Comparison of ENCODE assay signal across 8 cellular contexts in the genomic region with DNA sequence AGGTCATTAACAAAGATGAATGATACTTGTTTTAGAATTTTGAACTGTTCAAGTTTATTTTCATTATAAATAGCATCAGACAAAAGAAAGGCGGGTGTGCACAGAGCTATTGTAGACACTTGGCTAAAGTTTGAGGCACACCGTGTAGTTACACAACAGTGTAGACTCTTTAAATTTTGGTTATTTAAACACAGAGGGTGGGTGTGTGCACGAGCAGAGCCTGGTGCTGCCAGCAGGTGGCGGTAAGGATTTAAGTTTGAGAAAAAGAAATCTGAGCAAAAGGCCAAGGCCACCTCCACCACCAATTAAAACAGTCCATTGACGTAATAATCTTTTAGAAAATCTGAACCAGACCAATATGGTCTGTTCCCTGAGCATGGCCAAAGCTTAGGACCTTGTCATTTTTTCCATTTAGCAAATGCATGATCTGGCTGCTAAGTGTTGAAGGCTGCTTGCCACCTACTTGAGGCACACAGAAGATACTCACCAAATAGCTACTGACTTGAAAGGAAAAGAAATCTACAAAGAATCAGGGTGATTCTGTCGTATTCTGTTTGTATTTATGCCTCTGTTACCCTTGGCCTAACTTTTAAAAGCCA. TPM values are rescaled to one million over a fixed set of nuclear protein-coding genes. Genes with fewer than 3 reads are reported as not detected.
A peak's percentile ranks its signal among the peaks of the same experiment; 100 is the strongest.
DNase-seq lines count a peak whose midpoint lies in the region; ATAC-seq, FAIRE-seq and TF ChIP-seq lines count a peak whose summit lies in the region.

No MANE protein-coding gene starts in this region.

- no peak for TF ChIP-seq EP300 in neural cell (conservative IDR thresholded peaks at IDR 0.05; ENCODE audit: poor library complexity, severe bottlenecking)

- peak; percentile 44 for DNase-seq in CD1c-positive myeloid dendritic cell (ENCODE audit: extremely low spot score)
- peak; percentile 38 for DNase-seq in HEK293T (ENCODE audit: extremely low spot score)
- DNase-seq in T-helper 17 cell = no peak
- DNase-seq in ecto neural progenitor cell (ENCODE audit: low spot score) = peak; percentile 57
- DNase-seq in GM19239 (ENCODE audit: insufficient read length, low spot score) = no peak
- DNase-seq in NCI-H2171 (lab: John Stamatoyannopoulos, UW) = no peak

- no peaks in the 10 kb centered on the region for H3K27me3 ChIP-seq in neural cell (ENCODE audit: insufficient read depth, low read depth, low read length)

- H3K4me3 Mint-ChIP-seq in T-helper 17 cell = no peak overlapping the region

- peak; percentile 61 for TF ChIP-seq CTCF in neural cell (IDR thresholded peaks at IDR 0.05; ENCODE audit: poor library complexity, severe bottlenecking)

- no peak for FAIRE-seq in GM19239 (lab: Jason Lieb, UNC)

- H3K36me3 Mint-ChIP-seq in T-helper 17 cell (ENCODE audit: low read depth) = peaks cover 17% of the 10 kb centered on the region

- H3F3A ChIP-seq in neural cell (ENCODE audit: insufficient read depth, low read length, poor library complexity, severe bottlenecking) = no peaks in the 10 kb centered on the region

- no peak overlapping the region for H3K4me3 ChIP-seq in neural cell (ENCODE audit: low read length)

- no peak overlapping the region for H3K9ac ChIP-seq in neural cell (ENCODE audit: low read length)

- H3K4me1 Mint-ChIP-seq in T-helper 17 cell = peaks cover 15% of the 10 kb centered on the region

- POLR2A ChIA-PET in HEK293T (lab: Yijun Ruan, JAX) = no interaction called here

- no peaks in the 10 kb centered on the region for H3K9me2 ChIP-seq in neural cell (ENCODE audit: insufficient read depth, low read length)

- no peak overlapping the region for H3K27ac ChIP-seq in neural cell (ENCODE audit: low read length)

- H2AFZ ChIP-seq in neural cell (ENCODE audit: low read depth, low read length) = no peak overlapping the region

- no peaks in the 10 kb centered on the region for H3K27me3 Mint-ChIP-seq in T-helper 17 cell

- no peak overlapping the region for H3K27ac Mint-ChIP-seq in T-helper 17 cell

- CTCF ChIA-PET in HEK293T (lab: Yijun Ruan, JAX) = interaction anchor here (0.6 to 1.1 kb wide), 6 partner anchors 11 to 532 kb away, joined by 3 read pairs; a partner anchor contains a TSS

- no peaks in the 10 kb centered on the region for H4K20me1 ChIP-seq in neural cell (ENCODE audit: insufficient read depth)

- peak; percentile 45 for TF ChIP-seq RAD21 in neural cell (conservative IDR thresholded peaks at IDR 0.05)

- no peaks in the 10 kb centered on the region for H3K79me2 ChIP-seq in neural cell (replicated peaks; ENCODE audit: insufficient read depth, low read length)

- ATAC-seq in T-helper 17 cell = peak; percentile 35
- ATAC-seq in GM19035 (IDR thresholded peaks at IDR 0.05; ENCODE audit: unreplicated experiment) = no peak

- H3K9me3 ChIP-seq in T-helper 17 cell (ENCODE audit: control insufficient read depth, low read length, poor library complexity, severe bottlenecking) (no peaks in the 10 kb centered on the region), neural cell (ENCODE audit: low read length) (no peaks in the 10 kb centered on the region)

- H3K36me3 ChIP-seq in neural cell (ENCODE audit: insufficient read depth, low read length) = peaks cover 13% of the 10 kb centered on the region

- no peak overlapping the region for H3K4me2 ChIP-seq in neural cell (ENCODE audit: low read length)

TF ChIP-seq in HEK293T, 16 proteins besides CTCF, POLR2A, EP300 and RAD21:
- TF ChIP-seq HDGF (IDR thresholded peaks at IDR 0.05; ENCODE audit: borderline replicate concordance) = no peak
- TF ChIP-seq, protein P1, sequence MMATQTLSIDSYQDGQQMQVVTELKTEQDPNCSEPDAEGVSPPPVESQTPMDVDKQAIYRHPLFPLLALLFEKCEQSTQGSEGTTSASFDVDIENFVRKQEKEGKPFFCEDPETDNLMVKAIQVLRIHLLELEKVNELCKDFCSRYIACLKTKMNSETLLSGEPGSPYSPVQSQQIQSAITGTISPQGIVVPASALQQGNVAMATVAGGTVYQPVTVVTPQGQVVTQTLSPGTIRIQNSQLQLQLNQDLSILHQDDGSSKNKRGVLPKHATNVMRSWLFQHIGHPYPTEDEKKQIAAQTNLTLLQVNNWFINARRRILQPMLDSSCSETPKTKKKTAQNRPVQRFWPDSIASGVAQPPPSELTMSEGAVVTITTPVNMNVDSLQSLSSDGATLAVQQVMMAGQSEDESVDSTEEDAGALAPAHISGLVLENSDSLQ (IDR thresholded peaks at IDR 0.05) = no peak
- no peak for TF ChIP-seq NFRKB (IDR thresholded peaks at IDR 0.05)
- no peak for TF ChIP-seq TARDBP (IDR thresholded peaks at IDR 0.05)
- no peak for TF ChIP-seq FOXM1 (IDR thresholded peaks at IDR 0.05; ENCODE audit: borderline replicate concordance)
- TF ChIP-seq ZNF384 (IDR thresholded peaks at IDR 0.05) = no peak
- TF ChIP-seq SUZ12 (IDR thresholded peaks at IDR 0.05) = no peak
- no peak for TF ChIP-seq LEF1 (IDR thresholded peaks at IDR 0.05; ENCODE audit: borderline replicate concordance)
- no peak for TF ChIP-seq CTBP1 (IDR thresholded peaks at IDR 0.05; ENCODE audit: borderline replicate concordance)
- TF ChIP-seq SP1 (IDR thresholded peaks at IDR 0.05) = no peak
- no peak for TF ChIP-seq L3MBTL2 (conservative IDR thresholded peaks at IDR 0.05)
- no peak for TF ChIP-seq ELF4 (IDR thresholded peaks at IDR 0.05)
- TF ChIP-seq FOXA1 (IDR thresholded peaks at IDR 0.05) = no peak
- TF ChIP-seq ARNT (IDR thresholded peaks at IDR 0.05) = no peak
- no peak for TF ChIP-seq BHLHE40 (IDR thresholded peaks at IDR 0.05; ENCODE audit: borderline replicate concordance)
- no peak for TF ChIP-seq FOXK2 (IDR thresholded peaks at IDR 0.05)

TF ChIP-seq in neural cell, 6 proteins besides CTCF, POLR2A, EP300 and RAD21:
- TF ChIP-seq SMC3 (conservative IDR thresholded peaks at IDR 0.05; ENCODE audit: poor library complexity) (peak; percentile 52), POLR2AphosphoS5 (IDR thresholded peaks at IDR 0.05) (no peak), EZH2 (IDR thresholded peaks at IDR 0.05; ENCODE audit: borderline replicate concordance, insufficient read depth, low read length, poor library complexity, severe bottlenecking) (no peak), TAF1 (IDR thresholded peaks at IDR 0.05; ENCODE audit: low read depth) (no peak), MXI1 (conservative IDR thresholded peaks at IDR 0.05; ENCODE audit: poor library complexity, severe bottlenecking) (no peak)
- TF ChIP-seq, protein P2, sequence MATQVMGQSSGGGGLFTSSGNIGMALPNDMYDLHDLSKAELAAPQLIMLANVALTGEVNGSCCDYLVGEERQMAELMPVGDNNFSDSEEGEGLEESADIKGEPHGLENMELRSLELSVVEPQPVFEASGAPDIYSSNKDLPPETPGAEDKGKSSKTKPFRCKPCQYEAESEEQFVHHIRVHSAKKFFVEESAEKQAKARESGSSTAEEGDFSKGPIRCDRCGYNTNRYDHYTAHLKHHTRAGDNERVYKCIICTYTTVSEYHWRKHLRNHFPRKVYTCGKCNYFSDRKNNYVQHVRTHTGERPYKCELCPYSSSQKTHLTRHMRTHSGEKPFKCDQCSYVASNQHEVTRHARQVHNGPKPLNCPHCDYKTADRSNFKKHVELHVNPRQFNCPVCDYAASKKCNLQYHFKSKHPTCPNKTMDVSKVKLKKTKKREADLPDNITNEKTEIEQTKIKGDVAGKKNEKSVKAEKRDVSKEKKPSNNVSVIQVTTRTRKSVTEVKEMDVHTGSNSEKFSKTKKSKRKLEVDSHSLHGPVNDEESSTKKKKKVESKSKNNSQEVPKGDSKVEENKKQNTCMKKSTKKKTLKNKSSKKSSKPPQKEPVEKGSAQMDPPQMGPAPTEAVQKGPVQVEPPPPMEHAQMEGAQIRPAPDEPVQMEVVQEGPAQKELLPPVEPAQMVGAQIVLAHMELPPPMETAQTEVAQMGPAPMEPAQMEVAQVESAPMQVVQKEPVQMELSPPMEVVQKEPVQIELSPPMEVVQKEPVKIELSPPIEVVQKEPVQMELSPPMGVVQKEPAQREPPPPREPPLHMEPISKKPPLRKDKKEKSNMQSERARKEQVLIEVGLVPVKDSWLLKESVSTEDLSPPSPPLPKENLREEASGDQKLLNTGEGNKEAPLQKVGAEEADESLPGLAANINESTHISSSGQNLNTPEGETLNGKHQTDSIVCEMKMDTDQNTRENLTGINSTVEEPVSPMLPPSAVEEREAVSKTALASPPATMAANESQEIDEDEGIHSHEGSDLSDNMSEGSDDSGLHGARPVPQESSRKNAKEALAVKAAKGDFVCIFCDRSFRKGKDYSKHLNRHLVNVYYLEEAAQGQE (IDR thresholded peaks at IDR 0.05; ENCODE audit: borderline replicate concordance) = no peak

RNA-seq across cellular contexts. Expression of a gene that starts 14.3 kb away (rescaled TPM):
- 10 to 100 TPM; 38.9 to 46.4 TPM for total RNA-seq in T-helper 17 cell
- polyA plus RNA-seq in neural cell = 21.9 and 23.8 TPM in 2 replicates
- polyA minus RNA-seq in neural cell = 31.9 and 33.6 TPM in 2 replicates

RNA-seq across cellular contexts. Expression of a gene that starts 19.5 kb away (rescaled TPM):
- 10 to 100 TPM; 19.3 to 21.6 TPM for total RNA-seq in T-helper 17 cell
- polyA plus RNA-seq in neural cell = 127 and 150 TPM in 2 replicates
- polyA minus RNA-seq in neural cell = 55.0 and 56.8 TPM in 2 replicates

Comparison
In these comparisons a context has a peak if more than half of its experiments do, and no peak if none do; other contexts are left out.
1. DNase-seq: peak in CD1c-positive myeloid dendritic cell (single experiment), HEK293T (single experiment) and ecto neural progenitor cell (single experiment); none in T-helper 17 cell (0 of 3), GM19239 (single experiment) and NCI-H2171 (single experiment).